ENCODE assay signal across 17 cellular contexts in the genomic region with DNA sequence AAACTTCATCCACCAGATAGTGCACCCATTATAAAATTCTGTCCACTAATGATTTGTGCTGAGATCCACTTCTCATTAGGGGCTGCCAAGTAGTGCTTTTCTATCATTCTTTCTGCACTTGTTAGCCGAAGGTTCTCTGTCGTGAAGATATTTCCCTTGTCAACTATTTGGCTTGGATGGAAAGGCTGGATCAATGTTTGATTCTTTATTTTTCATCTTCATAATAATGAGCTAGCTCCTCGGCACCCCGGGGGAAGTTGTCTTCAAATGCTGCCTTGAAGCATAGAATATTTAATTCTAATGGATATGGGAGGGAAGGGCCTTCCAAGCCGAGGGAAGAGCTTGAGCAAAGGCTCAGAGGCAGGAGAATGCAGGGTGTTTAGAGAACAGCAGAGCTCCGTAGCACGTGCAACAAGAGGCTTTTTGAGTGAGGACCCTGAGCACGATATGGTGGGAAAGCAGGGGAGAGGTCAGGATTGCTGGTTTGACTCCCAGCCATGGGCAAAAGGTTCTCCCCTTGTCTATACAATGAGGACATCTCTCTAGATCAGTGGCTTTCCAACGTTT.
"Had no signal": no experiment of that assay in that cellular context is flagged by ENCODE, and none has a peak within 500 bp of the region (broad histone marks: within the 10 kb centered on the region; RNA-seq: fewer than 3 reads in every experiment).

No MANE protein-coding gene starts in this region.

- H3K4me3 ChIP-seq: transverse colon, vagina had no signal

- H3K4me1 ChIP-seq: transverse colon, vagina had no signal

- H3K27me3 ChIP-seq: transverse colon, vagina had no signal

- DNase-seq: activated CD4-positive, alpha-beta T cell treated with anti-CD3 and anti-CD28 coated beads for 36 hours; activated CD8-positive, alpha-beta T cell treated with anti-CD3 and anti-CD28 coated beads for 36 hours; activated naive CD4-positive, alpha-beta T cell treated with anti-CD3 and anti-CD28 coated beads, Interleukin-2, amount 10 ng/mL, durations not matched to agents 7 days and 5 days; activated naive CD8-positive, alpha-beta T cell treated with anti-CD3 and anti-CD28 coated beads, Interleukin-2, amount 50 U/mL, for 24 hours; anterior cingulate cortex; central memory CD4-positive, alpha-beta T cell; foreskin melanocyte; glutamatergic neuron; hippocampal formation; nephron progenitor cell; occipital lobe; stimulated activated naive CD4-positive, alpha-beta T cell treated with Interleukin-2 at 50 U/mL for 16 hours; SW 1271; T-helper 2 cell; transverse colon had no signal

- ATAC-seq: activated CD4-positive, alpha-beta T cell treated with anti-CD3 and anti-CD28 coated beads for 36 hours; activated CD8-positive, alpha-beta T cell treated with anti-CD3 and anti-CD28 coated beads for 36 hours; activated naive CD8-positive, alpha-beta T cell treated with anti-CD3 and anti-CD28 coated beads, Interleukin-2, amount 50 U/mL, for 24 hours had no signal

- H3K27ac ChIP-seq: transverse colon, vagina, VCaP had no signal

- H3K9me3 ChIP-seq: transverse colon, vagina had no signal
